8 cellular contexts compared by ENCODE assay signal in the genomic region with DNA sequence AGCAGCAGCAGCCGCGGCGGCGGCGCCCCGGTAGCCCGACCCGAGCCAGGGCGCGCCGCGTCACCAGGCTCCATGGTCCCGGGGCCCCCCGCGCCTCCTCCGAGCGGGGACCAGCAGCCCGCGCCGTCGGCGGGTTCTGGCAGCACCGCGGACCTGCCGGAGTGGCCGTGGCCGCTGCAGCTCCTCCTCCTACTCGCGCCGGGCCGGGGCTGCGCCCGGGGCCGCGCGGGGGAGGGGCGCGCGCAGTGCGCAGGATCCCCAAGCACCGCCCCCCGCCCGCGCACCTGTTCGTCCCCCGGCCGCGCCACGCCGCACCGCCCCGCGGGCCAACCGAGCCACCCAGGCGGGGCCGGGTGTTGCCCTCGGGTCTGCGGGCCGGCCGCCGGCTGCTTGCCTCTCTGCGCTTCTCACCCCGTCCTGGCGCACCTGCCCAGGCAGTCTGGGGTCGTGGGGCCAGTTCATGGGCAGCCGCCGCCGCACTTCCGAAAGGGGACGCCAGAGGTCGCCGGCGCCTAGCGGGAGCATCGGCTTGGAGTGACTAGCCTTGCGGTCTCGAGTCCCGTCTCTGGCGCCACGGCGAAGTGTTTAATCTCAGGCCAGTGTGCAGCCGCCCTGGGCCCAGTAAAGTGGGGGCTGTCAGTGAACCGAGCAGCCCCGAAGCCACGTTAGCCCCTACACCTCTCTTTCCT. TPM values are rescaled to one million over a fixed set of nuclear protein-coding genes. Genes with fewer than 3 reads are reported as not detected.
DNase-seq lines count a peak whose midpoint lies in the region; FAIRE-seq and TF ChIP-seq lines count a peak whose summit lies in the region.

A gene (minus strand): TSS at position 163 of the 689 bp plus-strand sequence. CDS start 89 bp downstream, at position 74.

- H3K27me3 ChIP-seq in Loucy (ENCODE audit: insufficient read depth, low read length, poor library complexity, severe bottlenecking), result no peaks in the 10 kb centered on the region
- H3K27me3 ChIP-seq in thyroid gland, result no peaks in the 10 kb centered on the region

- FAIRE-seq in H54 (lab: Jason Lieb, UNC), result no peak

- peak within 1 kb of the TSS; percentile 72 for H3K4me3 Mint-ChIP-seq in osteocyte (ENCODE audit: unreplicated experiment)

- peaks cover 11% of the 10 kb centered on the region for H3K9me3 Mint-ChIP-seq in osteocyte (ENCODE audit: unreplicated experiment)

- H3K27me3 Mint-ChIP-seq in osteocyte (ENCODE audit: unreplicated experiment), result no peaks in the 10 kb centered on the region

- H3K9ac ChIP-seq in Loucy (ENCODE audit: low read depth, low read length, poor library complexity, severe bottlenecking), result peak within 1 kb of the TSS; percentile 71

- peaks cover 31% of the 10 kb centered on the region for H3K4me1 ChIP-seq in Loucy (ENCODE audit: insufficient read depth, low read length, poor library complexity, severe bottlenecking)
- peaks cover 0 to 8% of the 10 kb centered on the region in 2 donors for H3K4me1 ChIP-seq in thyroid gland

- peak within 1 kb of the TSS; percentile 95 for H2AFZ ChIP-seq in Loucy (ENCODE audit: low read length)

- H3K9me3 ChIP-seq in Loucy (ENCODE audit: insufficient read depth, low read depth, low read length) (no peaks in the 10 kb centered on the region), thyroid gland (no peaks in the 10 kb centered on the region)

- 0 out of 2 replicates have a peak, but pooled peaks cover 6% of the 10 kb centered on the region for H3K79me2 ChIP-seq in Loucy (ENCODE audit: insufficient read depth, low read length)

- TF ChIP-seq POLR2A in H54 (IDR thresholded peaks at IDR 0.05; ENCODE audit: low read depth, low read length) (peak; percentile 53), thyroid gland (IDR thresholded peaks at IDR 0.05) (peak in 1 of 2 donors; percentile 80)

- peak; percentile 71 for DNase-seq in GDM1 (lab: John Stamatoyannopoulos, UW)
- DNase-seq in H54 (ENCODE audit: insufficient read length, low spot score), result no peak
- DNase-seq in SK-N-DZ (ENCODE audit: low spot score), result peak; percentile 69
- DNase-seq in activated naive CD4-positive, alpha-beta T cell (lab: John Stamatoyannopoulos, UW), result peak; percentile 45 to 72 (median 56)
- peak; percentile 15 for DNase-seq in globus pallidus (ENCODE audit: low spot score)
- DNase-seq in osteocyte (ENCODE audit: extremely low spot score, unreplicated experiment), result peak; percentile 91
- peak; percentile 75 for DNase-seq in thyroid gland

- WGBS in thyroid gland, 2 donors, result 0% methylated on average over 1 of the region's 85 CpGs; no CpG with 5 or more reads in 1 of the 2 donors

- intact Hi-C loops in thyroid gland (cut with DNase I), result no loop called here

- H3K36me3 Mint-ChIP-seq in osteocyte (ENCODE audit: unreplicated experiment), result no peaks in the 10 kb centered on the region

- peak within 1 kb of the TSS; percentile 98 for H3K4me2 ChIP-seq in Loucy (ENCODE audit: low read depth, low read length, poor library complexity, severe bottlenecking)

- H3K27ac ChIP-seq in thyroid gland, result peak within 1 kb of the TSS; percentile 26 to 49 (median 43)

- H3K4me1 Mint-ChIP-seq in osteocyte (ENCODE audit: unreplicated experiment), result peaks cover 6% of the 10 kb centered on the region

- no peaks in the 10 kb centered on the region for H3K36me3 ChIP-seq in Loucy (ENCODE audit: insufficient read depth, low read length)
- H3K36me3 ChIP-seq in thyroid gland, result no peaks in the 10 kb centered on the region

- no peaks in the 10 kb centered on the region for H3F3A ChIP-seq in Loucy (ENCODE audit: low read depth)

- no peaks in the 10 kb centered on the region for H4K20me1 ChIP-seq in Loucy (ENCODE audit: insufficient read depth, low read length, poor library complexity, severe bottlenecking)

- no peaks in the 10 kb centered on the region for H3K9me2 ChIP-seq in Loucy (replicated peaks; ENCODE audit: low read depth, low read length)

- TF ChIP-seq CTCF in Loucy (conservative IDR thresholded peaks at IDR 0.05; ENCODE audit: low read length) (peak; percentile 57), osteocyte (IDR thresholded peaks at IDR 0.05) (peak; percentile 79), thyroid gland (IDR thresholded peaks at IDR 0.05) (peak; percentile 49 to 89 (median 68))

- H3K27ac Mint-ChIP-seq in osteocyte (ENCODE audit: unreplicated experiment), result no peak within 1 kb of the TSS

- H3K4me3 ChIP-seq in Loucy (ENCODE audit: low read length, poor library complexity, severe bottlenecking) (peak within 1 kb of the TSS; percentile 78), thyroid gland (replicated peaks in 1 of 3) (peak within 1 kb of the TSS in 2 of 3 donors; percentile 20 to 38)

RNA-seq across cellular contexts. Expression of the gene that starts here (rescaled TPM):
- 4.0 and 12.2 TPM in 2 replicates for polyA plus RNA-seq in SK-N-DZ (2014; cell fraction: cytosol; rRNA removed)
- polyA plus RNA-seq in SK-N-DZ (2014; cell fraction: nucleus; rRNA removed), result 4.5 and 5.3 TPM in 2 replicates
- 1.2 and 1.4 TPM in 2 replicates for total RNA-seq in osteocyte
- 10 to 100 TPM; 18.4 to 35.5 (median 26.3) TPM for total RNA-seq in thyroid gland
